6 cellular contexts compared by ENCODE assay signal in genomic region chr17:8122923-8123694, GRCh38. TPM values are rescaled to one million over a fixed set of nuclear protein-coding genes. Genes with fewer than 3 reads are reported as not detected.
DNase-seq lines count a peak whose midpoint lies in the region; ATAC-seq and TF ChIP-seq lines count a peak whose summit lies in the region.

No MANE protein-coding gene starts in this region.

- peaks cover 17 to 85% (median 78%) of the 10 kb centered on the region in 5 donors for H3K4me1 ChIP-seq in subcutaneous abdominal adipose tissue (ENCODE audit: control insufficient read depth in 5 of 5, insufficient read depth in 5 of 5, low read length in 5 of 5)

- H3K9ac ChIP-seq in subcutaneous abdominal adipose tissue (ENCODE audit: low read length in 5 of 5) = peak overlapping the region in 3 of 5 donors; percentile 38 to 62 (median 41)

- H3K27ac Mint-ChIP-seq in T-cell = peak overlapping the region in 1 of 2 donors; percentile 12
- no peak overlapping the region for H3K27ac Mint-ChIP-seq in glutamatergic neuron (ENCODE audit: unreplicated experiment)

- ATAC-seq in T-cell (replicated peaks in 1 of 4) (peak in 1 of 4 experiments; percentile 9), GM18858 (IDR thresholded peaks at IDR 0.05; ENCODE audit: unreplicated experiment) (no peak)

- no peaks in the 10 kb centered on the region for H3K9me3 ChIP-seq in subcutaneous abdominal adipose tissue (ENCODE audit: control insufficient read depth in 5 of 5, low read length in 5 of 5)

- H3K27me3 ChIP-seq in subcutaneous abdominal adipose tissue (ENCODE audit: control insufficient read depth in 5 of 5, insufficient read depth in 4 of 5, low read length in 5 of 5) = peaks cover 20 to 33% (median 26%) of the 10 kb centered on the region in 5 donors

- H3K9me3 Mint-ChIP-seq in T-cell (no peaks in the 10 kb centered on the region), glutamatergic neuron (ENCODE audit: unreplicated experiment) (peaks cover 56% of the 10 kb centered on the region)

- CTCF ChIA-PET in T-cell (lab: Charles Lee) = interaction anchor here (0.6 to 1.0 kb wide), 2 partner anchors 17 to 138 kb away, joined by 3 to 5 read pairs; no protein-coding TSS in a partner anchor

- DNase-seq in EH (ENCODE audit: low read depth) (peak; percentile 44), T-cell (peak in 3 of 34 experiments; percentile 31 to 46 (median 41)), glutamatergic neuron (peak; percentile 55), NCI-H128 (lab: John Stamatoyannopoulos, UW; ENCODE audit: unreplicated experiment) (no peak)

- H3K4me1 Mint-ChIP-seq in T-cell (peaks cover 73 to 84% (median 76%) of the 10 kb centered on the region in 3 donors), glutamatergic neuron (ENCODE audit: low read depth, unreplicated experiment) (peaks cover 31% of the 10 kb centered on the region)

- no peak overlapping the region for H3K27ac ChIP-seq in subcutaneous abdominal adipose tissue (ENCODE audit: low read depth, low read length)

- peak overlapping the region; percentile 77 to 91 (median 86) for H3K4me3 Mint-ChIP-seq in T-cell
- H3K4me3 Mint-ChIP-seq in glutamatergic neuron (ENCODE audit: unreplicated experiment) = peak overlapping the region; percentile 95

- peak overlapping the region; percentile 57 to 82 (median 71) for H3K4me3 ChIP-seq in subcutaneous abdominal adipose tissue (ENCODE audit: low read depth in 1 of 5, low read length in 5 of 5)

- no peak for TF ChIP-seq CTCF in glutamatergic neuron (IDR thresholded peaks at IDR 0.05; ENCODE audit: partially characterized antibody, unreplicated experiment)

- H3K27me3 Mint-ChIP-seq in T-cell (peaks cover 12 to 56% of the 10 kb centered on the region in 2 donors), glutamatergic neuron (ENCODE audit: unreplicated experiment) (peaks cover 65% of the 10 kb centered on the region)

- POLR2A ChIA-PET in T-cell (lab: Charles Lee) = interaction anchor here in 1 of 2 donors (1.0 kb wide), 1 partner anchor 98 kb away, joined by 3 read pairs; no protein-coding TSS in a partner anchor

- H3K36me3 Mint-ChIP-seq in T-cell (no peaks in the 10 kb centered on the region), glutamatergic neuron (ENCODE audit: unreplicated experiment) (no peaks in the 10 kb centered on the region)

- no peaks in the 10 kb centered on the region for H3K36me3 ChIP-seq in subcutaneous abdominal adipose tissue (ENCODE audit: control insufficient read depth in 5 of 5, insufficient read depth in 5 of 5, low read length in 5 of 5)

RNA-seq across cellular contexts. Expression of gene HES7, which starts 0.8 kb away (rescaled TPM):
- total RNA-seq in T-cell (1 to 10 TPM in 1 of 5 donors, under 1 TPM in 2, not detected in 2; 0.16 to 1.6 (median 0.23) TPM), glutamatergic neuron (ENCODE audit: unreplicated experiment) (2.2 TPM)

RNA-seq across cellular contexts. Expression of gene ALOXE3, which starts 4.8 kb away (rescaled TPM):
- total RNA-seq in T-cell (1 to 10 TPM in 1 of 5 donors, under 1 TPM in 3, not detected in 1; 0.13 to 1.2 (median 0.19) TPM), glutamatergic neuron (ENCODE audit: unreplicated experiment) (not detected)

RNA-seq across cellular contexts. Expression of gene PER1, which starts 29.1 kb away (rescaled TPM):
- total RNA-seq in T-cell (1,000 to 10,000 TPM in 2 of 5 donors, 10 to 100 TPM in 3; 62.6 to 1,675 (median 82.4) TPM), glutamatergic neuron (ENCODE audit: unreplicated experiment) (64.6 TPM)

RNA-seq across cellular contexts. Expression of gene ALOX12B, which starts 35.6 kb away (rescaled TPM):
- 1 to 10 TPM in 1 of 5 donors, under 1 TPM in 3, not detected in 1; 0.63 to 1.1 (median 0.81) TPM for total RNA-seq in T-cell
- total RNA-seq in glutamatergic neuron (ENCODE audit: unreplicated experiment) = not detected

RNA-seq across cellular contexts. Expression of gene VAMP2, which starts 39.6 kb away (rescaled TPM):
- total RNA-seq in T-cell (100 to 1,000 TPM; 160 to 243 (median 186) TPM), glutamatergic neuron (ENCODE audit: unreplicated experiment) (117 TPM)
